ENCODE assay signal across 1 cellular context in genomic region chr13:111114362-111115050, GRCh38.
TF ChIP-seq lines count a peak whose summit lies in the region.

No MANE protein-coding gene starts in this region.

TF ChIP-seq in HepG2, 621 proteins besides CTCF, POLR2A, EP300 and RAD21 (continued from another document):
- TF ChIP-seq ZNF800 (CRISPR knock-in tag; IDR thresholded peaks at IDR 0.05) (peak; percentile 95), SNAPC2 (CRISPR knock-in tag; IDR thresholded peaks at IDR 0.05) (no peak), ZBED4 (CRISPR knock-in tag; IDR thresholded peaks at IDR 0.05; ENCODE audit: borderline replicate concordance) (no peak), CREB1 (IDR thresholded peaks at IDR 0.05) (peak; percentile 71), CREB1 (CRISPR knock-in tag; IDR thresholded peaks at IDR 0.05) (no peak), ZNF225 (CRISPR knock-in tag; IDR thresholded peaks at IDR 0.05) (no peak), ZXDC (CRISPR knock-in tag; IDR thresholded peaks at IDR 0.05) (no peak)
